Comparison of ENCODE assay signal across 9 cellular contexts in genomic region chr12:64088431-64089349, GRCh38.
DNase-seq lines count a peak whose midpoint lies in the region; ATAC-seq, FAIRE-seq and TF ChIP-seq lines count a peak whose summit lies in the region.
"Had no signal": no experiment of that assay in that cellular context is flagged by ENCODE, and none has a peak within 500 bp of the region (broad histone marks: within the 10 kb centered on the region; RNA-seq: fewer than 3 reads in every experiment).

No MANE protein-coding gene starts in this region.

- no peaks in the 10 kb centered on the region for H3K9me3 ChIP-seq in right lobe of liver

- intact Hi-C loops in right lobe of liver (cut with DNase I), result no loop called here

- TF ChIP-seq CTCF in right lobe of liver (IDR thresholded peaks at IDR 0.05) (no peak), D721Med (IDR thresholded peaks at IDR 0.05; ENCODE audit: insufficient read depth, missing control alignments) (no peak)

- H3K4me3 ChIP-seq in right lobe of liver, result peak overlapping the region in 1 of 3 donors; percentile 8

- peak; percentile 54 for TF ChIP-seq POLR2A in right lobe of liver (IDR thresholded peaks at IDR 0.05)
- no peak for TF ChIP-seq POLR2A in GM18505 (IDR thresholded peaks at IDR 0.05; ENCODE audit: borderline replicate concordance, extremely low read depth, insufficient read depth, insufficient read length)

- DNase-seq in GF-D8 (lab: John Stamatoyannopoulos, UW) (peak; percentile 28), NCI-H510A (lab: John Stamatoyannopoulos, UW) (peak; percentile 45), dedifferentiated amniotic fluid mesenchymal stem cell (ENCODE audit: extremely low spot score) (peak; percentile 90), right lobe of liver (peak in 1 of 3 donors; percentile 23), urothelium cell line (ENCODE audit: low spot score) (peak; percentile 84), D721Med (ENCODE audit: insufficient read length, low spot score) (no peak)

- WGBS in right lobe of liver (ENCODE audit: insufficient coverage, low coverage, low lambda C conversion rate, missing lambda C conversion rate), result 31% methylated on average over 11 of the region's 12 CpGs

- H3K4me1 ChIP-seq in right lobe of liver, result peaks cover 0 to 4% (median 0%) of the 10 kb centered on the region in 4 donors

- FAIRE-seq in urothelium cell line (lab: Jason Lieb, UNC) (peak; percentile 88), D721Med (lab: Jason Lieb, UNC) (no peak)

- peak; percentile 91 to 95 (median 91) for ATAC-seq in right lobe of liver
- no peak for ATAC-seq in HG02884 (IDR thresholded peaks at IDR 0.05; ENCODE audit: unreplicated experiment)
- no peak for ATAC-seq in GM18505 (IDR thresholded peaks at IDR 0.05; ENCODE audit: unreplicated experiment)

- H3K27ac ChIP-seq in right lobe of liver, result peak overlapping the region in 2 of 3 donors; percentile 22 to 85
- H3K27ac ChIP-seq: KMS-11 had no signal

- H3K27me3 ChIP-seq in right lobe of liver, result no peaks in the 10 kb centered on the region

- H3K36me3 ChIP-seq in right lobe of liver, result no peaks in the 10 kb centered on the region

Comparison
In these comparisons a context has a peak if more than half of its experiments do, and no peak if none do; other contexts are left out.
1. ATAC-seq: peak in right lobe of liver (4 of 4); none in HG02884 (single experiment) and GM18505 (single experiment).